In genomic region chr22:36454916-36455570, GRCh38 we compare ENCODE assay signal across 8 cellular contexts. TPM values are rescaled to one million over a fixed set of nuclear protein-coding genes. Genes with fewer than 3 reads are reported as not detected.
DNase-seq lines count a peak whose midpoint lies in the region; ATAC-seq and TF ChIP-seq lines count a peak whose summit lies in the region.

No MANE protein-coding gene starts in this region.

- H3K36me3 ChIP-seq in NT2/D1 (ENCODE audit: insufficient read depth, insufficient read length, low read length) (no peaks in the 10 kb centered on the region), mucosa of descending colon (ENCODE audit: low read depth) (no peaks in the 10 kb centered on the region)

- H3K9me3 ChIP-seq in NT2/D1 (ENCODE audit: insufficient read depth, low read length) (no peaks in the 10 kb centered on the region), mucosa of descending colon (no peaks in the 10 kb centered on the region)

- ATAC-seq in mucosa of descending colon, result peak; percentile 80

- no peaks in the 10 kb centered on the region for H3K27me3 ChIP-seq in NT2/D1 (ENCODE audit: insufficient read depth, insufficient read length)

- no peak for TF ChIP-seq CTCF in epithelial cell of esophagus (IDR thresholded peaks at IDR 0.05; ENCODE audit: insufficient read depth, low read depth, low read length, missing control alignments)
- TF ChIP-seq CTCF in mucosa of descending colon (IDR thresholded peaks at IDR 0.05), result peak; percentile 20

- H3K4me3 ChIP-seq in NT2/D1 (ENCODE audit: insufficient read length, low read depth) (peak overlapping the region; percentile 37), epithelial cell of esophagus (ENCODE audit: low read length) (peak overlapping the region; percentile 48), mucosa of descending colon (peak overlapping the region; percentile 18)

- H3K4me1 ChIP-seq in NT2/D1 (ENCODE audit: insufficient read depth, insufficient read length), result peaks cover 7% of the 10 kb centered on the region
- peaks cover 57% of the 10 kb centered on the region for H3K4me1 ChIP-seq in mucosa of descending colon (ENCODE audit: low read depth)

- intact Hi-C loops in mucosa of descending colon (cut with DNase I, micrococcal nuclease), result loop anchor here in 1 of 2 donors (10.0 kb wide), 1 partner anchor 70 kb away; the partner anchor contains the start of gene MYH9

- peak overlapping the region; percentile 81 for H3K9ac ChIP-seq in NT2/D1 (ENCODE audit: insufficient read length, low read depth)

- DNase-seq in AG20443 (ENCODE audit: low spot score) (peak; percentile 91), GM19238 (ENCODE audit: insufficient read length, low spot score) (peak; percentile 83), HPDE6-E6E7 (ENCODE audit: extremely low spot score) (peak; percentile 60), NT2/D1 (ENCODE audit: low read depth, low spot score) (peak; percentile 87), activated T-cell treated with anti-CD3 and anti-CD28 coated beads for 4 hours (peak; percentile 90), epithelial cell of esophagus (ENCODE audit: low read depth) (peak; percentile 90), mucosa of descending colon (peak; percentile 98 to 99 (median 99))
- DNase-seq in stimulated activated CD8-positive, alpha-beta memory T cell treated with anti-CD3 and anti-CD28 coated beads, Interleukin-2, amount 100 ng/mL, for 48 hours (ENCODE audit: low read depth in 2 of 2), result peak; percentile 97 to 99

RNA-seq across cellular contexts. Expression of gene TXN2, which starts 26.4 kb away (rescaled TPM):
- 100 to 1,000 TPM in 1 of 3 donors, 10 to 100 TPM in 2; 73.2 to 101 (median 95.8) TPM for total RNA-seq in mucosa of descending colon

RNA-seq across cellular contexts. Expression of gene FOXRED2, which starts 51.8 kb away (rescaled TPM):
- 1 to 10 TPM; 2.8 to 8.6 (median 6.4) TPM for total RNA-seq in mucosa of descending colon

Comparison
In these comparisons a context has a peak if more than half of its experiments do, and no peak if none do; other contexts are left out.
1. Peak in every context shown above with its lines: DNase-seq, ATAC-seq and H3K4me3 ChIP-seq.